Comparison of ENCODE assay signal across 3 cellular contexts in the genomic region with DNA sequence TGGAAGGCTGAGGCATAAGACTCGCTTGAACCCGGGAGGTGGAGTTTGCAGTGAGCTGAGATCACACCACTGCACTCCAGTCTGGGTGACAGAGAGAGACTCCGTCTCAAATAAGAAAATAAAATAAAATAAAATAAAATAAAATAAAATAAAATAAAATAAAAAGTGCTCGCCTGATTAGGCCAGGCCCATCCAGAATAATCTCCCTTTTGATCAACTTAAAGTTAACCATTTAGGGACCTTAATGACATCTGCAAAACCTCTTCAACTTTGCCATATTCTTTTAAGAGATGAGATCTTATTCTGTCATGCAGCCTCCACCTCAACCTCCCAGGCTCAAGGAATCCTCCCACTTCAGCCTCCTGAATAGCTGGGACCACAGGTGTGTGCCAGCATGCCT.
TF ChIP-seq lines count a peak whose summit lies in the region.

No MANE protein-coding gene starts in this region.

TF ChIP-seq in HEK293, 187 proteins besides CTCF, POLR2A, EP300 and RAD21:
- peak; percentile 82 for TF ChIP-seq ZNF10 (tag by site-specific recombination; IDR thresholded peaks at IDR 0.05)
TF ChIP-seq in HEK293: peak in this region for 1; not testable (repeated sequence) for 186.

TF ChIP-seq in WTC11, 78 proteins besides CTCF, POLR2A, EP300 and RAD21:
- 0 out of 2 replicates have a peak, but pooled peaks have one; percentile 36 for TF ChIP-seq HMGA2 (CRISPR knock-in tag; IDR thresholded peaks at IDR 0.05)

TF ChIP-seq in K562, 482 proteins besides CTCF, POLR2A, EP300 and RAD21:
- peak; percentile 66; the same call in 1 of the 2 replicates for TF ChIP-seq ZNF134 (CRISPR knock-in tag; conservative IDR thresholded peaks at IDR 0.05)
